ENCODE assay signal across 24 cellular contexts in genomic region chr12:38983117-38983571, GRCh38.
A peak's percentile ranks its signal among the peaks of the same experiment; 100 is the strongest.
DNase-seq lines count a peak whose midpoint lies in the region; ATAC-seq, FAIRE-seq and TF ChIP-seq lines count a peak whose summit lies in the region.
"Had no signal": no experiment of that assay in that cellular context is flagged by ENCODE, and none has a peak within 500 bp of the region (broad histone marks: within the 10 kb centered on the region; RNA-seq: fewer than 3 reads in every experiment).

No MANE protein-coding gene starts in this region.

- H3K4me3 ChIP-seq in A549 (peak overlapping the region; percentile 27; the same call in 2 of the 3 replicates), PC-9 (peak overlapping the region; percentile 52), H1 (ENCODE audit: extremely low read depth in 1 of 4, insufficient read depth in 2 of 4, low read depth in 3 of 4, low read length in 4 of 4) (no peak overlapping the region), hepatocyte (no peak overlapping the region)
- H3K4me3 ChIP-seq: BLaER1 treated with 17β-estradiol and CSF1 and Interleukin-3, amounts not matched to agents 10 nM and 100 nM; smooth muscle cell had no signal

- H4K20me1 ChIP-seq in PC-9 (ENCODE audit: insufficient read depth) (no peaks in the 10 kb centered on the region), H1 (replicated peaks in 1 of 2; ENCODE audit: control insufficient read depth in 1 of 2, insufficient read depth in 2 of 2, low read length in 2 of 2) (no peaks in the 10 kb centered on the region), hepatocyte (ENCODE audit: insufficient read depth, poor library complexity, severe bottlenecking) (no peaks in the 10 kb centered on the region)
- H4K20me1 ChIP-seq: BLaER1 treated with 17β-estradiol and CSF1 and Interleukin-3, amounts not matched to agents 10 nM and 100 nM had no signal

- no peaks in the 10 kb centered on the region for H3K23me2 ChIP-seq in H1 (ENCODE audit: low read depth, low read length)

- CTCF ChIA-PET in A549 (lab: Yijun Ruan, JAX): no interaction called here
- CTCF ChIA-PET in PC-9 (lab: Charles Lee): no interaction called here
- CTCF ChIA-PET in H1 (lab: Charles Lee; ENCODE audit: partially characterized antibody): no interaction called here

- no peak overlapping the region for H3K27ac ChIP-seq in A549
- H3K27ac ChIP-seq in PC-9: no peak overlapping the region
- H3K27ac ChIP-seq in H1 (ENCODE audit: low read depth, low read length): no peak overlapping the region
- H3K27ac ChIP-seq in hepatocyte: no peak overlapping the region
- H3K27ac ChIP-seq: BLaER1 treated with 17β-estradiol and CSF1 and Interleukin-3, amounts not matched to agents 10 nM and 100 nM had no signal

- no peaks in the 10 kb centered on the region for H3K36me3 ChIP-seq in PC-9 (ENCODE audit: low read depth)
- no peaks in the 10 kb centered on the region; a peak in 1 of 8 replicates for H3K36me3 ChIP-seq in H1 (ENCODE audit: control insufficient read depth in 2 of 4, insufficient read depth in 4 of 4, low read length in 3 of 4)
- H3K36me3 ChIP-seq in hepatocyte (replicated peaks; ENCODE audit: insufficient read depth, low read depth): no peaks in the 10 kb centered on the region
- H3K36me3 ChIP-seq: BLaER1 treated with 17β-estradiol and CSF1 and Interleukin-3, amounts not matched to agents 10 nM and 100 nM had no signal

- H3K14ac ChIP-seq in H1 (ENCODE audit: insufficient read length): no peak overlapping the region

- H3K4ac ChIP-seq in H1 (replicated peaks; ENCODE audit: insufficient read length, low read depth, low read length): no peak overlapping the region

- H3K27me3 ChIP-seq in PC-9 (ENCODE audit: insufficient read depth, low read depth) (no peaks in the 10 kb centered on the region), H1 (replicated peaks in 1 of 4; ENCODE audit: control insufficient read depth in 3 of 4, extremely low read depth in 1 of 4, insufficient read depth in 3 of 4, low read length in 3 of 4) (no peaks in the 10 kb centered on the region), hepatocyte (no peaks in the 10 kb centered on the region)
- H3K27me3 ChIP-seq: BLaER1 treated with 17β-estradiol and CSF1 and Interleukin-3, amounts not matched to agents 10 nM and 100 nM had no signal

- H3K9me2 ChIP-seq in PC-9 (ENCODE audit: insufficient read depth): 0 out of 2 replicates have a peak, but pooled peaks cover 2% of the 10 kb centered on the region
- H3K9me2 ChIP-seq in hepatocyte (replicated peaks; ENCODE audit: insufficient read depth): no peaks in the 10 kb centered on the region

- DNase-seq in A549 (ENCODE audit: low read depth in 1 of 2, low spot score in 1 of 2) (peak in 1 of 2 experiments; percentile 29), HCEC 1CT (peak; percentile 3), PC-9 (no peak), H1 (ENCODE audit: low read depth in 1 of 2, low spot score in 2 of 2) (no peak), COLO829 (ENCODE audit: low spot score) (no peak), hepatocyte (ENCODE audit: low spot score) (no peak), GM10266 (ENCODE audit: extremely low spot score) (no peak)
- DNase-seq: activated CD4-positive, alpha-beta memory T cell treated with anti-CD3 and anti-CD28 coated beads, Interleukin-2, amount 10 ng/mL, durations not matched to agents 7 days and 5 days; activated CD4-positive, CD25-positive, alpha-beta regulatory T cell treated with anti-CD3 and anti-CD28 coated beads, Interleukin-2, amount 50 U/mL, for 72 hours; activated naive CD8-positive, alpha-beta T cell treated with anti-CD3 and anti-CD28 coated beads, Interleukin-2, amount 10 ng/mL, durations not matched to agents 7 days and 5 days; head of caudate nucleus; KBM-7; left cardiac atrium; naive thymus-derived CD4-positive, alpha-beta T cell; NCI-H1694 treated with DMSO at 0.1 percent for 48 hours; NCI-H2171 treated with DMSO at 0.1 percent for 48 hours; NCI-H526; retina; SW 1271 had no signal

- POLR2A ChIA-PET in A549 (lab: Yijun Ruan, JAX) (no interaction called here), PC-9 (lab: Charles Lee; ENCODE audit: unreplicated experiment) (no interaction called here), H1 (lab: Charles Lee; ENCODE audit: partially characterized antibody) (no interaction called here)

- no peak overlapping the region for H4K91ac ChIP-seq in H1 (replicated peaks; ENCODE audit: insufficient read length, low read length)

- peak overlapping the region; percentile 73 for H2AFZ ChIP-seq in PC-9
- H2AFZ ChIP-seq in H1 (ENCODE audit: low read length): peak overlapping the region; percentile 62
- H2AFZ ChIP-seq in hepatocyte: no peak overlapping the region

- no peak for TF ChIP-seq RAD21 in A549 (conservative IDR thresholded peaks at IDR 0.05 in 1 of 2, IDR thresholded peaks at IDR 0.05 in 1 of 2)
- TF ChIP-seq RAD21 in H1 (IDR thresholded peaks at IDR 0.05 in 1 of 2, conservative IDR thresholded peaks at IDR 0.05 in 1 of 2; ENCODE audit: low read depth in 2 of 2, low read length in 2 of 2): no peak

- WGBS in A549 (ENCODE audit: missing lambda C conversion rate): 38% methylated on average over 6 of the region's 6 CpGs
- 88% methylated on average over 6 of the region's 6 CpGs; no CpG with 5 or more reads in 1 of the 2 experiments for WGBS in H1 (ENCODE audit: extremely low coverage in 1 of 2, insufficient coverage in 1 of 2, insufficient read length in 1 of 2, insufficient replicate concordance in 2 of 2, low coverage in 1 of 2, low lambda C conversion rate in 2 of 2, missing lambda C conversion rate in 1 of 2), 2 experiments
- 83% methylated on average over 6 of the region's 6 CpGs for WGBS in hepatocyte (ENCODE audit: low lambda C conversion rate, missing lambda C conversion rate)

- no peaks in the 10 kb centered on the region for H3K79me2 ChIP-seq in PC-9 (ENCODE audit: low read depth)
- no peaks in the 10 kb centered on the region for H3K79me2 ChIP-seq in H1 (ENCODE audit: control insufficient read depth in 1 of 2, insufficient read depth in 2 of 2, low read length in 2 of 2)
- no peaks in the 10 kb centered on the region for H3K79me2 ChIP-seq in hepatocyte

- no peak for TF ChIP-seq EP300 in A549 (IDR thresholded peaks at IDR 0.05)
- no peak for TF ChIP-seq EP300 in H1 (IDR thresholded peaks at IDR 0.05; ENCODE audit: borderline replicate concordance in 1 of 2, low read depth in 2 of 2, low read length in 2 of 2)

- no peak overlapping the region for H2BK20ac ChIP-seq in H1 (ENCODE audit: low read length)

- no peak overlapping the region for H2BK5ac ChIP-seq in H1 (ENCODE audit: low read depth, low read length)

- H3K23ac ChIP-seq in H1 (ENCODE audit: insufficient read length): no peak overlapping the region

- no peaks in the 10 kb centered on the region for H3K79me1 ChIP-seq in H1 (ENCODE audit: low read depth, low read length)

- H3K4me1 ChIP-seq in A549: no peaks in the 10 kb centered on the region
- no peaks in the 10 kb centered on the region for H3K4me1 ChIP-seq in PC-9 (replicated peaks; ENCODE audit: insufficient read depth)
- no peaks in the 10 kb centered on the region for H3K4me1 ChIP-seq in H1 (replicated peaks in 1 of 4; ENCODE audit: control insufficient read depth in 3 of 4, insufficient read depth in 4 of 4, low read length in 3 of 4)
- no peaks in the 10 kb centered on the region for H3K4me1 ChIP-seq in hepatocyte (ENCODE audit: insufficient read depth)
- H3K4me1 ChIP-seq: BLaER1 treated with 17β-estradiol and CSF1 and Interleukin-3, amounts not matched to agents 10 nM and 100 nM had no signal

- no peak overlapping the region for H2BK15ac ChIP-seq in H1 (ENCODE audit: low read length)

- no peak overlapping the region for H2BK12ac ChIP-seq in H1 (ENCODE audit: low read depth, low read length)

- intact Hi-C loops in PC-9 (cut with micrococcal nuclease; ENCODE audit: unreplicated experiment): no loop called here

- H4K8ac ChIP-seq in H1 (ENCODE audit: extremely low read depth, insufficient read depth, low read length): no peak overlapping the region

- H3K56ac ChIP-seq in H1 (replicated peaks; ENCODE audit: insufficient read length, low read depth, low read length): no peak overlapping the region

- no TSS peak for BruUV-seq in PC-9 (replicated peaks; lab: Mats Ljungman, UMichigan)

- H2BK120ac ChIP-seq in H1 (replicated peaks; ENCODE audit: low read depth, low read length): no peak overlapping the region

- FAIRE-seq in A549 (lab: Jason Lieb, UNC) (no peak), H1 (lab: Jason Lieb, UNC) (no peak)
- FAIRE-seq: TTC549 had no signal

- ATAC-seq in A549 (peak in 1 of 2 experiments; percentile 59; a peak in 3 of 6 replicates), HG02852 (IDR thresholded peaks at IDR 0.05; ENCODE audit: unreplicated experiment) (no peak)
- ATAC-seq: left cardiac atrium; naive thymus-derived CD4-positive, alpha-beta T cell; stimulated activated effector memory CD8-positive, alpha-beta T cell treated with anti-CD3 and anti-CD28 coated beads, Interleukin-12 subunit alpha, Interleukin-12 subunit beta, amount 100 ng/mL, for 72 hours had no signal

- H3K4me2 ChIP-seq in A549 (peak overlapping the region; percentile 60), PC-9 (peak overlapping the region; percentile 71), H1 (ENCODE audit: insufficient read depth in 1 of 2, low read depth in 2 of 2, low read length in 2 of 2) (no peak overlapping the region), hepatocyte (no peak overlapping the region)
- H3K4me2 ChIP-seq: BLaER1 treated with 17β-estradiol and CSF1 and Interleukin-3, amounts not matched to agents 10 nM and 100 nM; smooth muscle cell had no signal

- H3K9me3 ChIP-seq in A549 (no peaks in the 10 kb centered on the region), PC-9 (ENCODE audit: insufficient read depth, low read depth) (no peaks in the 10 kb centered on the region; the same call in none of the 2 replicates), H1 (ENCODE audit: insufficient read depth in 2 of 2, low read depth in 1 of 2, low read length in 1 of 2) (peaks cover 3 to 6% of the 10 kb centered on the region in 2 experiments; a peak in 2 of 4 replicates), hepatocyte (ENCODE audit: low read depth) (no peaks in the 10 kb centered on the region)

- no peak overlapping the region for H3K9ac ChIP-seq in H1 (replicated peaks in 1 of 4; ENCODE audit: extremely low read depth in 1 of 4, low read depth in 3 of 4, low read length in 3 of 4)
- H3K9ac ChIP-seq: BLaER1 treated with 17β-estradiol and CSF1 and Interleukin-3, amounts not matched to agents 10 nM and 100 nM had no signal

- no peaks in the 10 kb centered on the region for H3F3A ChIP-seq in PC-9 (ENCODE audit: insufficient read depth, low read depth)

- H2AK5ac ChIP-seq in H1 (ENCODE audit: low read depth, low read length): no peak overlapping the region

- TF ChIP-seq CTCF in A549 (IDR thresholded peaks at IDR 0.05) (no peak), PC-9 (conservative IDR thresholded peaks at IDR 0.05) (no peak), H1 (IDR thresholded peaks at IDR 0.05; ENCODE audit: control extremely low read depth in 1 of 3, insufficient read depth in 1 of 3, low read depth in 1 of 3, low read length in 3 of 3) (no peak), hepatocyte (IDR thresholded peaks at IDR 0.05; ENCODE audit: poor library complexity) (no peak), GM10266 (IDR thresholded peaks at IDR 0.05; ENCODE audit: control insufficient read depth, insufficient read depth, low read depth, missing control alignments) (no peak)

- H4K5ac ChIP-seq in H1 (ENCODE audit: insufficient read length, low read depth, low read length): no peak overlapping the region

- H3K18ac ChIP-seq in H1 (ENCODE audit: extremely low read depth, low read length): no peak overlapping the region

- no peak for TF ChIP-seq POLR2A in A549 (IDR thresholded peaks at IDR 0.05; ENCODE audit: low read length)
- TF ChIP-seq POLR2A in H1 (IDR thresholded peaks at IDR 0.05; ENCODE audit: control extremely low read depth in 1 of 2, low read depth in 2 of 2, low read length in 2 of 2): no peak

Comparison
In these comparisons a context has a peak if more than half of its experiments do, and no peak if none do; other contexts are left out.
1. H3K4me2 ChIP-seq: peak in A549 (single experiment) and PC-9 (single experiment); none in H1 (0 of 2) and hepatocyte (single experiment).
2. H3K4me3 ChIP-seq: peak in A549 (single experiment) and PC-9 (single experiment); none in H1 (0 of 4) and hepatocyte (single experiment).